1 cellular context compared by ENCODE assay signal in genomic region chr5:17094830-17095229, GRCh38.
TF ChIP-seq lines count a peak whose summit lies in the region.

No MANE protein-coding gene starts in this region.

TF ChIP-seq in GM23338, 12 proteins besides CTCF, POLR2A, EP300 and RAD21:
- TF ChIP-seq ZNF462 (CRISPR knock-in tag; IDR thresholded peaks at IDR 0.05) (no peak), EZH2 (IDR thresholded peaks at IDR 0.05; ENCODE audit: low read depth, unreplicated experiment) (no peak), ETS1 (IDR thresholded peaks at IDR 0.05) (no peak), POLR2AphosphoS5 (IDR thresholded peaks at IDR 0.05; ENCODE audit: low read depth) (no peak), NANOG (IDR thresholded peaks at IDR 0.05; ENCODE audit: borderline replicate concordance) (no peak), JUNB (IDR thresholded peaks at IDR 0.05; ENCODE audit: unreplicated experiment) (no peak), CREB1 (CRISPR knock-in tag; IDR thresholded peaks at IDR 0.05; ENCODE audit: low read depth) (no peak)
